ENCODE assay signal across 11 cellular contexts in the genomic region with DNA sequence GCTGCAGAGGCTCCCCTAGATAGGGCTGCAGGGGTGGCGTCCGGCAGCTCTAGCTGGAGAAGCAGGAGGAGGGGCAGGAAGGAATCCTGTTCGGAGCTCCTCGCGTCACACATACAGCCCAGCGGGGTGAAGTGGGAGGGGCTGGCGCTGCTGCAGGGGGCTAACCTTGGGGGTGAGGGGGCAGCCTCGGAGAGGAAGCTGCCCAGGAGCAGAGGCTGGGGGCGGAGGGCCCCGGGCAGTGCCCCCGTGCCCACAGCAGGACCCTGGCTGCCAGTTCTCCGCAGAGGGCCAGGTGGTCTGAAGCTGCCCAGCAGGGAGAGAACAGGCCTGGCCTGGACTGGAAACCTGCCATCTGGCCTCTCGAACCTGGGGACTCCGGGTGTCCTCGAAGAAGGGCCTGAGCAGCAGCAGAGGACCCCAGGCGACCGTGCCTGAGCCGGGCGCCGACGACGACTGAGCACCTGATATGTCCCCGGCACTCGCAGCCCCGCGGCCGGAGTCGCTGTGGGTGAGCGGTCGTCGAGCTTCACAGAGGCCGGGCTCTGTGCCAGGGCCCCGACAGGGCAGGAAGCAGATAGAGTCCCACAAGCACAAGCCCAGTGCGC. TPM values are rescaled to one million over a fixed set of nuclear protein-coding genes. Genes with fewer than 3 reads are reported as not detected.
A peak's percentile ranks its signal among the peaks of the same experiment; 100 is the strongest.
DNase-seq lines count a peak whose midpoint lies in the region; ATAC-seq, FAIRE-seq and TF ChIP-seq lines count a peak whose summit lies in the region.
"Had no signal": no experiment of that assay in that cellular context is flagged by ENCODE, and none has a peak within 500 bp of the region (broad histone marks: within the 10 kb centered on the region; RNA-seq: fewer than 3 reads in every experiment).

No MANE protein-coding gene starts in this region.

- no peak overlapping the region for H3K4me3 Mint-ChIP-seq in osteocyte (ENCODE audit: unreplicated experiment)

- no peaks in the 10 kb centered on the region for H3K27me3 ChIP-seq in lower lobe of right lung (ENCODE audit: low read depth)

- DNase-seq in stimulated activated naive CD4-positive, alpha-beta T cell (lab: John Stamatoyannopoulos, UW) = peak; percentile 18 to 66 (median 30)
- no peak for DNase-seq in stimulated activated naive CD4-positive, alpha-beta T cell treated with Interleukin-2 at 50 U/mL for 16 hours (lab: John Stamatoyannopoulos, UW)
- DNase-seq in activated T-helper 1 cell treated with Interleukin-2 at 50 U/mL for 16 hours (ENCODE audit: low read depth) (peak; percentile 53), lower lobe of right lung (peak; percentile 60), urothelium cell line (ENCODE audit: low spot score) (peak; percentile 25), osteocyte (ENCODE audit: extremely low spot score, unreplicated experiment) (no peak)
- DNase-seq: caudate nucleus, islet precursor cell had no signal

- H3K9me3 ChIP-seq in lower lobe of right lung = no peaks in the 10 kb centered on the region

- no peaks in the 10 kb centered on the region for H3K27me3 Mint-ChIP-seq in osteocyte (ENCODE audit: unreplicated experiment)

- H3K9me3 Mint-ChIP-seq in osteocyte (ENCODE audit: unreplicated experiment) = peaks cover 1% of the 10 kb centered on the region

- H3K27ac ChIP-seq in lower lobe of right lung = no peak overlapping the region

- peaks cover 1% of the 10 kb centered on the region for H3K36me3 Mint-ChIP-seq in osteocyte (ENCODE audit: unreplicated experiment)

- no peak overlapping the region for H3K27ac Mint-ChIP-seq in osteocyte (ENCODE audit: unreplicated experiment)

- intact Hi-C loops in lower lobe of right lung (cut with DNase I) = no loop called here

- FAIRE-seq in urothelium cell line (lab: Jason Lieb, UNC) = no peak

- no peaks in the 10 kb centered on the region for H3K36me3 ChIP-seq in lower lobe of right lung

- H3K4me1 ChIP-seq in lower lobe of right lung = peaks cover 42% of the 10 kb centered on the region

- no peak for TF ChIP-seq CTCF in lower lobe of right lung (IDR thresholded peaks at IDR 0.05)
- no peak for TF ChIP-seq CTCF in osteocyte (IDR thresholded peaks at IDR 0.05)

- H3K4me1 Mint-ChIP-seq in osteocyte (ENCODE audit: unreplicated experiment) = peaks cover 6% of the 10 kb centered on the region

- ATAC-seq in lower lobe of right lung (no peak), HG03135 (IDR thresholded peaks at IDR 0.05; ENCODE audit: unreplicated experiment) (no peak), HG03460 (IDR thresholded peaks at IDR 0.05; ENCODE audit: unreplicated experiment) (no peak)
- ATAC-seq: Panc1 had no signal

- no peak overlapping the region for H3K4me3 ChIP-seq in lower lobe of right lung

RNA-seq across cellular contexts. Expression of a gene that starts 2.5 kb away (rescaled TPM):
- 4.7 TPM for total RNA-seq in lower lobe of right lung
- 2.5 and 3.6 TPM in 2 replicates for total RNA-seq in osteocyte

RNA-seq across cellular contexts. Expression of a gene that starts 36.2 kb away (rescaled TPM):
- total RNA-seq in lower lobe of right lung (37.2 TPM), osteocyte (37.7 and 40.3 TPM in 2 replicates)

RNA-seq across cellular contexts. Expression of a gene that starts 54.4 kb away (rescaled TPM):
- total RNA-seq in lower lobe of right lung (102 TPM), osteocyte (56.5 and 64.0 TPM in 2 replicates)

RNA-seq across cellular contexts. Expression of a gene that starts 60.0 kb away (rescaled TPM):
- total RNA-seq in lower lobe of right lung (not detected), osteocyte (not detected in 2 replicates)

Comparison
In these comparisons a context has a peak if more than half of its experiments do, and no peak if none do; other contexts are left out.
1. DNase-seq: peak in stimulated activated naive CD4-positive, alpha-beta T cell (6 of 6), activated T-helper 1 cell treated with Interleukin-2 at 50 U/mL for 16 hours (single experiment), lower lobe of right lung (single experiment) and urothelium cell line (single experiment); none in stimulated activated naive CD4-positive, alpha-beta T cell treated with Interleukin-2 at 50 U/mL for 16 hours (single experiment) and osteocyte (single experiment).